Comparison of ENCODE assay signal across 16 cellular contexts in the genomic region with DNA sequence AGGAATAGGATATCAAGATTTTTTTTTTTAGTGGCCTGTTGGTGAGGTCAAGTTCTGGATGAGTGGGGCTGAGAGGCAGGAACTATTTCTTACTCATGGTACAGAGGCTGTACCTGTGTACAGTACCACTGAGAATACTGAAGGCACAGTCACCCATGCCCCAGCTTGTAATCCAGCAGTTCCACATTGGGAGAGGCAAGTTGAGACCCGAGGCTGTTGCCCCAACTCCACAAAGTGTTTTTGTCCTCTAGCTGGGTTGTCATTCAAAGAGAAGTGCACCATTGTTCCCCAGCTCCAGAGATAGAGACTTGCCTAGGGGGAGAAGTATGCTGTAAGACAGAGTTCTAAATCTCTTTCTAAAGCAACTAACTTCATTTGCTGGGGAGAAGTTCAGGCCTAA. TPM values are rescaled to one million over a fixed set of nuclear protein-coding genes. Genes with fewer than 3 reads are reported as not detected.
DNase-seq lines count a peak whose midpoint lies in the region; ATAC-seq and TF ChIP-seq lines count a peak whose summit lies in the region.
"Had no signal": no experiment of that assay in that cellular context is flagged by ENCODE, and none has a peak within 500 bp of the region (broad histone marks: within the 10 kb centered on the region; RNA-seq: fewer than 3 reads in every experiment).

No MANE protein-coding gene starts in this region.

- H3K4me3 ChIP-seq in Caco-2 (ENCODE audit: low read depth, low read length) (no peak overlapping the region), mammary epithelial cell (replicated peaks in 1 of 3; ENCODE audit: insufficient read depth in 1 of 3, low read depth in 2 of 3, low read length in 3 of 3) (no peak overlapping the region), neutrophil (ENCODE audit: low read depth in 1 of 2, low read length in 1 of 2) (no peak overlapping the region)
- H3K4me3 ChIP-seq: A549 had no signal

- H3K27me3 ChIP-seq in Caco-2 (replicated peaks; ENCODE audit: control insufficient read depth, insufficient read depth, low read length) (no peaks in the 10 kb centered on the region), mammary epithelial cell (ENCODE audit: insufficient read depth, low read length) (no peaks in the 10 kb centered on the region), foreskin keratinocyte (no peaks in the 10 kb centered on the region), neutrophil (no peaks in the 10 kb centered on the region)

- H3K79me2 ChIP-seq in mammary epithelial cell (ENCODE audit: insufficient read depth, low read length) = peaks cover 54% of the 10 kb centered on the region

- no peaks in the 10 kb centered on the region for H3K27me3 Mint-ChIP-seq in Caco-2 (ENCODE audit: insufficient read depth, unreplicated experiment)
- H3K27me3 Mint-ChIP-seq: CD4-positive, alpha-beta memory T cell had no signal

- ATAC-seq in foreskin keratinocyte = peak; percentile 94
- ATAC-seq: A549 had no signal

- WGBS in mammary epithelial cell (ENCODE audit: low coverage, missing lambda C conversion rate) = 0% methylated on average over 1 of the region's 1 CpG

- CTCF ChIA-PET in Caco-2 (lab: Charles Lee) (interaction anchor here (0.6 kb wide), 1 partner anchor 46 kb away, joined by 3 read pairs; no protein-coding TSS in a partner anchor), mammary epithelial cell (lab: Charles Lee; ENCODE audit: low non-redundant PET) (no interaction called here)

- DNase-seq in Caco-2 (no peak), mammary epithelial cell (peak; percentile 93), foreskin keratinocyte (peak; percentile 87 to 93), DMS 273 treated with DMSO at 0.1 percent for 48 hours (lab: John Stamatoyannopoulos, UW) (no peak), HCEC 1CT (no peak)
- DNase-seq in stimulated activated CD4-positive, alpha-beta T cell treated with anti-CD3 and anti-CD28 coated beads, Interleukin-4, amount 100 ng/mL, for 24 hours = no peak
- DNase-seq: CD4-positive, alpha-beta memory T cell; DMS79 treated with DMSO at 0.1 percent for 48 hours; NCI-H1417 treated with DMSO at 0.1 percent for 48 hours; NCI-H187 treated with DMSO at 0.1 percent for 48 hours; NCI-H226; NCI-H524 treated with DMSO at 0.1 percent for 48 hours; SHP77 had no signal

- H3K4me3 Mint-ChIP-seq in Caco-2 (ENCODE audit: unreplicated experiment) = no peak overlapping the region

- peaks cover 20% of the 10 kb centered on the region for H3K36me3 Mint-ChIP-seq in Caco-2 (ENCODE audit: insufficient read depth, unreplicated experiment)

- POLR2A ChIA-PET in Caco-2 (lab: Charles Lee) = no interaction called here

- peaks cover 6% of the 10 kb centered on the region for H3K4me1 Mint-ChIP-seq in Caco-2 (ENCODE audit: low read depth, unreplicated experiment)

- dilution Hi-C loops in mammary epithelial cell (cut with HindIII; ENCODE audit: low sequenced_read_pairs) = no loop called here

- H4K20me1 ChIP-seq in mammary epithelial cell (ENCODE audit: insufficient read depth, low read length) = no peaks in the 10 kb centered on the region

- H3K9ac ChIP-seq in mammary epithelial cell (ENCODE audit: insufficient read depth, low read length) = no peak overlapping the region
- H3K9ac ChIP-seq: KMS-11 had no signal

- peak overlapping the region; percentile 37 for H3K4me2 ChIP-seq in mammary epithelial cell (ENCODE audit: insufficient read depth, low read depth, low read length)
- H3K4me2 ChIP-seq: A549, KMS-11 had no signal

- TF ChIP-seq CTCF in Caco-2 (IDR thresholded peaks at IDR 0.05; ENCODE audit: insufficient read depth in 1 of 2, low read depth in 1 of 2, low read length in 1 of 2, severe bottlenecking in 1 of 2, unreplicated experiment in 1 of 2) (no peak), mammary epithelial cell (conservative IDR thresholded peaks at IDR 0.05 in 1 of 2, IDR thresholded peaks at IDR 0.05 in 1 of 2; ENCODE audit: extremely low read depth in 1 of 2, insufficient read depth in 1 of 2, low read depth in 1 of 2, low read length in 2 of 2) (no peak), foreskin keratinocyte (conservative IDR thresholded peaks at IDR 0.05) (no peak), neutrophil (IDR thresholded peaks at IDR 0.05) (no peak)

- H3K4me1 ChIP-seq in Caco-2 (no peaks in the 10 kb centered on the region), mammary epithelial cell (ENCODE audit: insufficient read depth, low read length) (peaks cover 18% of the 10 kb centered on the region), foreskin keratinocyte (peaks cover 21% of the 10 kb centered on the region), neutrophil (ENCODE audit: control insufficient read depth in 1 of 2, insufficient read depth in 1 of 2, low read depth in 1 of 2, low read length in 1 of 2) (no peaks in the 10 kb centered on the region)

- H3K9me3 Mint-ChIP-seq in Caco-2 (ENCODE audit: unreplicated experiment) = peaks cover 21% of the 10 kb centered on the region

- intact Hi-C loops in Caco-2 (cut with micrococcal nuclease; ENCODE audit: unreplicated experiment) (loop anchor here (10.0 kb wide), 1 partner anchor 227 kb away; the partner anchor contains the start of gene SCAF11), mammary epithelial cell (cut with micrococcal nuclease) (loop anchor here (10.0 kb wide), 1 partner anchor 127 kb away; no protein-coding TSS in a partner anchor)

- H3K27ac ChIP-seq in mammary epithelial cell (ENCODE audit: insufficient read depth, low read depth, low read length) = peak overlapping the region; percentile 43
- H3K27ac ChIP-seq in foreskin keratinocyte = no peak overlapping the region
- peak overlapping the region; percentile 6 for H3K27ac ChIP-seq in neutrophil
- H3K27ac ChIP-seq: A549, KMS-11 had no signal

- in situ Hi-C loops in mammary epithelial cell (cut with MboI; ENCODE audit: low sequenced_read_pairs in 2 of 2) = no loop called here

- H2AFZ ChIP-seq in mammary epithelial cell (ENCODE audit: low read depth, low read length) = peak overlapping the region; percentile 30

- peak overlapping the region; percentile 16 for H3K27ac Mint-ChIP-seq in Caco-2 (ENCODE audit: unreplicated experiment)

- no peaks in the 10 kb centered on the region for H3K9me3 ChIP-seq in Caco-2
- no peaks in the 10 kb centered on the region for H3K9me3 ChIP-seq in mammary epithelial cell (replicated peaks; ENCODE audit: insufficient read depth, low read length)
- no peaks in the 10 kb centered on the region for H3K9me3 ChIP-seq in neutrophil
- H3K9me3 ChIP-seq: A549 had no signal

- H3K36me3 ChIP-seq in Caco-2 (ENCODE audit: control insufficient read depth, insufficient read depth, low read length) (no peaks in the 10 kb centered on the region; the same call in none of the 2 replicates), mammary epithelial cell (ENCODE audit: insufficient read depth, low read length) (no peaks in the 10 kb centered on the region), neutrophil (no peaks in the 10 kb centered on the region)

- BruUV-seq in Caco-2 (replicated peaks; lab: Mats Ljungman, UMichigan) = no TSS peak
- no TSS peak for BruUV-seq in mammary epithelial cell (replicated peaks; lab: Mats Ljungman, UMichigan)

RNA-seq across cellular contexts. Expression of gene ARID2, which starts 38.7 kb away (rescaled TPM):
- total RNA-seq in Caco-2 (2022) (50.1 and 53.9 TPM in 2 replicates), mammary epithelial cell (10 to 100 TPM; 22.2 to 24.3 TPM), foreskin keratinocyte (18.4 and 18.5 TPM in 2 replicates)
- polyA plus RNA-seq in mammary epithelial cell (13.8 TPM), foreskin keratinocyte (3.4 and 4.1 TPM in 2 replicates)
- 15.7 TPM for polyA minus RNA-seq in mammary epithelial cell

Comparison
In these comparisons a context has a peak if more than half of its experiments do, and no peak if none do; other contexts are left out.
1. DNase-seq: peak in mammary epithelial cell (single experiment) and foreskin keratinocyte (2 of 2); none in Caco-2 (0 of 2), DMS 273 treated with DMSO at 0.1 percent for 48 hours (single experiment), stimulated activated CD4-positive, alpha-beta T cell treated with anti-CD3 and anti-CD28 coated beads, Interleukin-4, amount 100 ng/mL, for 24 hours (single experiment) and HCEC 1CT (single experiment).